ENCODE assay signal across 28 cellular contexts in the genomic region with DNA sequence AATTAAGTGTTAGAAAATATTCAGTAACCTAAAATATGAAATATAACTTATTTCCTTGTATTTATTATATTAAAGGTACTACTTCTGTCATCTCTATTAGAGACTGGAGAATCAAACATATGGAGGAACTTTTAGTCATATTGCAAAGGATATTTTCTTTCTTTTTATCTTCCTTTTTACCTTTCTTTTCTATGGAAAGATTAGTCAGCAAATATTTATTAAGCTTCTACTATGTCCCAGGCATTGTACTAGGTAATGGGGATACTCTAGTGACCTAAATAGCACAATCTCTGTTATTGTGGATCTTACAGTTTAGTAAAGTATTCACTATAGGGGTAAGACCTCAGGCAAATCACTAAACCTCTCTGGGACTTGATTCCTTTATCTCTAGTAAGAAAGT.
"Had no signal": no experiment of that assay in that cellular context is flagged by ENCODE, and none has a peak within 500 bp of the region (broad histone marks: within the 10 kb centered on the region; RNA-seq: fewer than 3 reads in every experiment).

No MANE protein-coding gene starts in this region.

- ATAC-seq: activated CD4-positive, alpha-beta T cell treated with anti-CD3 and anti-CD28 coated beads for 36 hours; activated naive CD4-positive, alpha-beta T cell treated with anti-CD3 and anti-CD28 coated beads, Interleukin-2, amount 50 U/mL, for 72 hours; activated T-cell treated with anti-CD3 and anti-CD28 coated beads, Interleukin-2, amount 50 U/mL, for 72 hours; gastroesophageal sphincter had no signal

- DNase-seq: activated CD4-positive, alpha-beta memory T cell treated with anti-CD3 and anti-CD28 coated beads, Interleukin-2, amount 10 ng/mL, durations not matched to agents 7 days and 5 days; activated CD4-positive, alpha-beta T cell treated with anti-CD3 and anti-CD28 coated beads for 36 hours; activated CD4-positive, alpha-beta T cell treated with anti-CD3 and anti-CD28 coated beads, Interleukin-2, amount 10 ng/mL, durations not matched to agents 24 days and 14 days; activated CD4-positive, CD25-positive, alpha-beta regulatory T cell; activated CD4-positive, CD25-positive, alpha-beta regulatory T cell treated with anti-CD3 and anti-CD28 coated beads, Interleukin-2, amount 50 U/mL, for 72 hours; activated CD8-positive, alpha-beta memory T cell treated with anti-CD3 and anti-CD28 coated beads, Interleukin-2, amount 50 U/mL, for 48 hours; activated gamma-delta T cell; activated naive CD4-positive, alpha-beta T cell; activated naive CD4-positive, alpha-beta T cell treated with anti-CD3 and anti-CD28 coated beads, Interleukin-2, amount 10 ng/mL, durations not matched to agents 7 days and 5 days; activated naive CD8-positive, alpha-beta T cell treated with anti-CD3 and anti-CD28 coated beads, Interleukin-2, amount 10 ng/mL, durations not matched to agents 7 days and 5 days; activated T-cell treated with anti-CD3 and anti-CD28 coated beads for 4 hours; activated T-cell treated with anti-CD3 and anti-CD28 coated beads, Interleukin-2, amount 50 U/mL, for 24 hours; activated T-cell treated with anti-CD3 and anti-CD28 coated beads, Interleukin-2, amount 50 U/mL, for 72 hours; central memory CD4-positive, alpha-beta T cell; cerebellar nuclear complex; colonic mucosa; effector CD8-positive, alpha-beta T cell; esophagus squamous epithelium; foreskin melanocyte; T-helper 2 cell had no signal

- H3K27me3 ChIP-seq: ascending aorta, breast epithelium, cardiac muscle cell, colonic mucosa, esophagus squamous epithelium, gastroesophageal sphincter had no signal

- H3K4me3 ChIP-seq: ascending aorta, breast epithelium, cardiac muscle cell, colonic mucosa, esophagus squamous epithelium, gastroesophageal sphincter had no signal

- H3K36me3 ChIP-seq: breast epithelium had no signal

- H3K4me1 ChIP-seq: ascending aorta, breast epithelium, colonic mucosa, esophagus squamous epithelium, gastroesophageal sphincter had no signal

- FAIRE-seq: endometrium, endothelial cell of umbilical vein had no signal

- H3K9me3 ChIP-seq: ascending aorta, breast epithelium, colonic mucosa, esophagus squamous epithelium, gastroesophageal sphincter had no signal

- H3K27ac ChIP-seq: ascending aorta, breast epithelium, cardiac muscle cell, colonic mucosa, epithelial cell of prostate, esophagus squamous epithelium, gastroesophageal sphincter had no signal
